16 cellular contexts compared by ENCODE assay signal in genomic region chr10:77919713-77920108, GRCh38. TPM values are rescaled to one million over a fixed set of nuclear protein-coding genes. Genes with fewer than 3 reads are reported as not detected.
A peak's percentile ranks its signal among the peaks of the same experiment; 100 is the strongest.
DNase-seq lines count a peak whose midpoint lies in the region; ATAC-seq and TF ChIP-seq lines count a peak whose summit lies in the region.
"Had no signal": no experiment of that assay in that cellular context is flagged by ENCODE, and none has a peak within 500 bp of the region (broad histone marks: within the 10 kb centered on the region; RNA-seq: fewer than 3 reads in every experiment).

No MANE protein-coding gene starts in this region.

- H3K36me3 Mint-ChIP-seq in Caco-2 (ENCODE audit: insufficient read depth, unreplicated experiment) (peaks cover 33% of the 10 kb centered on the region), nephron progenitor cell (ENCODE audit: low read depth) (peaks cover 23% of the 10 kb centered on the region), T-helper 17 cell (ENCODE audit: low read depth) (no peaks in the 10 kb centered on the region)
- no peaks in the 10 kb centered on the region for H3K36me3 Mint-ChIP-seq in activated naive CD8-positive, alpha-beta T cell treated with anti-CD3 and anti-CD28 coated beads, Interleukin-2, amount 50 U/mL, for 24 hours (ENCODE audit: low read depth)
- H3K36me3 Mint-ChIP-seq: IgD-negative memory B cell; natural killer cell; stimulated activated naive B cell treated with anti-CD40 and anti-IgM and Interleukin-4, amounts not matched to agents 10 μg/mL and 1 μg/mL and 100 μg/mL, for 72 hours had no signal

- TF ChIP-seq CTCF in Caco-2 (IDR thresholded peaks at IDR 0.05; ENCODE audit: insufficient read depth in 1 of 2, low read depth in 1 of 2, low read length in 1 of 2, severe bottlenecking in 1 of 2, unreplicated experiment in 1 of 2): no peak
- no peak for TF ChIP-seq CTCF in choroid plexus epithelial cell (conservative IDR thresholded peaks at IDR 0.05; ENCODE audit: low read depth, low read length)
- TF ChIP-seq CTCF in nephron progenitor cell (IDR thresholded peaks at IDR 0.05): no peak

- BruUV-seq in Caco-2 (replicated peaks; lab: Mats Ljungman, UMichigan): no TSS peak

- H3K36me3 ChIP-seq in Caco-2 (ENCODE audit: control insufficient read depth, insufficient read depth, low read length): no peaks in the 10 kb centered on the region; the same call in 1 of the 2 replicates
- H3K36me3 ChIP-seq in H7 (replicated peaks; ENCODE audit: control insufficient read depth, insufficient read depth, low read length): no peaks in the 10 kb centered on the region

- intact Hi-C loops in Caco-2 (cut with micrococcal nuclease; ENCODE audit: unreplicated experiment): no loop called here

- POLR2A ChIA-PET in Caco-2 (lab: Charles Lee): no interaction called here

- H3K9me3 ChIP-seq in Caco-2 (no peaks in the 10 kb centered on the region), T-helper 17 cell (ENCODE audit: control insufficient read depth, low read length, poor library complexity, severe bottlenecking) (no peaks in the 10 kb centered on the region)

- H3K4me1 Mint-ChIP-seq in Caco-2 (ENCODE audit: low read depth, unreplicated experiment): peaks cover 40% of the 10 kb centered on the region
- peaks cover 65% of the 10 kb centered on the region for H3K4me1 Mint-ChIP-seq in nephron progenitor cell
- no peaks in the 10 kb centered on the region for H3K4me1 Mint-ChIP-seq in activated naive CD8-positive, alpha-beta T cell treated with anti-CD3 and anti-CD28 coated beads, Interleukin-2, amount 50 U/mL, for 24 hours
- peaks cover 3% of the 10 kb centered on the region for H3K4me1 Mint-ChIP-seq in T-helper 17 cell
- H3K4me1 Mint-ChIP-seq: activated CD4-positive, alpha-beta T cell treated with anti-CD3 and anti-CD28 coated beads, Interleukin-2, amount 10 ng/mL, durations not matched to agents 7 days and 5 days; IgD-negative memory B cell; stimulated activated naive B cell treated with anti-CD40 and anti-IgM and Interleukin-4, amounts not matched to agents 10 μg/mL and 1 μg/mL and 100 μg/mL, for 72 hours had no signal

- H3K4me3 ChIP-seq in Caco-2 (ENCODE audit: low read depth, low read length): no peak overlapping the region
- no peak overlapping the region for H3K4me3 ChIP-seq in choroid plexus epithelial cell (ENCODE audit: low read depth, low read length)
- H3K4me3 ChIP-seq in H7 (ENCODE audit: insufficient read depth, low read depth, low read length): no peak overlapping the region

- H3K4me1 ChIP-seq in Caco-2: peaks cover 23% of the 10 kb centered on the region

- DNase-seq in Caco-2: peak; percentile 60 to 67
- DNase-seq in NCI-H510A treated with DMSO at 0.1 percent for 48 hours (lab: John Stamatoyannopoulos, UW): peak; percentile 75
- peak; percentile 81 for DNase-seq in choroid plexus epithelial cell (ENCODE audit: low read depth)
- DNase-seq in nephron progenitor cell: no peak
- DNase-seq in activated naive CD8-positive, alpha-beta T cell treated with anti-CD3 and anti-CD28 coated beads, Interleukin-2, amount 50 U/mL, for 24 hours: no peak
- no peak for DNase-seq in H7
- DNase-seq in COLO668 (lab: John Stamatoyannopoulos, UW; ENCODE audit: unreplicated experiment): no peak
- DNase-seq in T-helper 17 cell: no peak
- DNase-seq: activated CD4-positive, alpha-beta T cell treated with anti-CD3 and anti-CD28 coated beads, Interleukin-2, amount 10 ng/mL, durations not matched to agents 7 days and 5 days; CD8-positive, alpha-beta memory T cell; effector CD4-positive, alpha-beta T cell; natural killer cell; NCI-H446 treated with DMSO at 0.1 percent for 48 hours; SHP77 treated with DMSO at 0.1 percent for 48 hours; stimulated activated naive B cell treated with anti-CD40 and anti-IgM and Interleukin-4, amounts not matched to agents 10 μg/mL and 1 μg/mL and 100 μg/mL, for 72 hours had no signal

- ATAC-seq in activated naive CD8-positive, alpha-beta T cell treated with anti-CD3 and anti-CD28 coated beads, Interleukin-2, amount 50 U/mL, for 24 hours: no peak
- no peak for ATAC-seq in T-helper 17 cell
- ATAC-seq: natural killer cell; stimulated activated naive B cell treated with anti-CD40 and anti-IgM and Interleukin-4, amounts not matched to agents 10 μg/mL and 1 μg/mL and 100 μg/mL, for 72 hours had no signal

- CTCF ChIA-PET in Caco-2 (lab: Charles Lee): interaction anchor here (1.0 to 2.0 kb wide), 2 partner anchors 9 to 11 kb away, joined by 5 to 8 read pairs; no protein-coding TSS in a partner anchor

- peak overlapping the region; percentile 21 for H3K27ac Mint-ChIP-seq in Caco-2 (ENCODE audit: unreplicated experiment)
- H3K27ac Mint-ChIP-seq in nephron progenitor cell: peak overlapping the region; percentile 60
- H3K27ac Mint-ChIP-seq in activated naive CD8-positive, alpha-beta T cell treated with anti-CD3 and anti-CD28 coated beads, Interleukin-2, amount 50 U/mL, for 24 hours: no peak overlapping the region
- H3K27ac Mint-ChIP-seq in T-helper 17 cell: no peak overlapping the region
- H3K27ac Mint-ChIP-seq: activated CD4-positive, alpha-beta T cell treated with anti-CD3 and anti-CD28 coated beads, Interleukin-2, amount 10 ng/mL, durations not matched to agents 7 days and 5 days; IgD-negative memory B cell; natural killer cell; stimulated activated naive B cell treated with anti-CD40 and anti-IgM and Interleukin-4, amounts not matched to agents 10 μg/mL and 1 μg/mL and 100 μg/mL, for 72 hours had no signal

- no peaks in the 10 kb centered on the region for H3K9me3 Mint-ChIP-seq in Caco-2 (ENCODE audit: unreplicated experiment)
- no peaks in the 10 kb centered on the region for H3K9me3 Mint-ChIP-seq in nephron progenitor cell
- H3K9me3 Mint-ChIP-seq in activated naive CD8-positive, alpha-beta T cell treated with anti-CD3 and anti-CD28 coated beads, Interleukin-2, amount 50 U/mL, for 24 hours: no peaks in the 10 kb centered on the region
- H3K9me3 Mint-ChIP-seq: activated CD4-positive, alpha-beta T cell treated with anti-CD3 and anti-CD28 coated beads, Interleukin-2, amount 10 ng/mL, durations not matched to agents 7 days and 5 days; CD8-positive, alpha-beta memory T cell; IgD-negative memory B cell; natural killer cell; stimulated activated naive B cell treated with anti-CD40 and anti-IgM and Interleukin-4, amounts not matched to agents 10 μg/mL and 1 μg/mL and 100 μg/mL, for 72 hours had no signal

- H3K4me3 Mint-ChIP-seq in Caco-2 (ENCODE audit: unreplicated experiment) (no peak overlapping the region), nephron progenitor cell (no peak overlapping the region), T-helper 17 cell (no peak overlapping the region)
- no peak overlapping the region for H3K4me3 Mint-ChIP-seq in activated naive CD8-positive, alpha-beta T cell treated with anti-CD3 and anti-CD28 coated beads, Interleukin-2, amount 50 U/mL, for 24 hours
- H3K4me3 Mint-ChIP-seq: activated CD4-positive, alpha-beta T cell treated with anti-CD3 and anti-CD28 coated beads, Interleukin-2, amount 10 ng/mL, durations not matched to agents 7 days and 5 days; CD8-positive, alpha-beta memory T cell; IgD-negative memory B cell; natural killer cell; stimulated activated naive B cell treated with anti-CD40 and anti-IgM and Interleukin-4, amounts not matched to agents 10 μg/mL and 1 μg/mL and 100 μg/mL, for 72 hours had no signal

- H3K27me3 Mint-ChIP-seq in Caco-2 (ENCODE audit: insufficient read depth, unreplicated experiment) (no peaks in the 10 kb centered on the region), nephron progenitor cell (ENCODE audit: low read depth, poor library complexity) (no peaks in the 10 kb centered on the region), T-helper 17 cell (peaks cover 50% of the 10 kb centered on the region)
- peaks cover 17% of the 10 kb centered on the region for H3K27me3 Mint-ChIP-seq in activated naive CD8-positive, alpha-beta T cell treated with anti-CD3 and anti-CD28 coated beads, Interleukin-2, amount 50 U/mL, for 24 hours

- H3K27me3 ChIP-seq in Caco-2 (replicated peaks; ENCODE audit: control insufficient read depth, insufficient read depth, low read length): no peaks in the 10 kb centered on the region
- H3K27me3 ChIP-seq in H7 (ENCODE audit: control insufficient read depth, insufficient read depth, low read length): no peaks in the 10 kb centered on the region

RNA-seq across cellular contexts. Expression of gene DLG5, which starts 6.8 kb away (rescaled TPM):
- total RNA-seq in Caco-2 (2022): 65.9 and 69.7 TPM in 2 replicates
- total RNA-seq in H7 (2014; rRNA removed; shearing (Covaris generic)): 28.2 and 31.7 TPM in 2 replicates
- total RNA-seq in T-helper 17 cell: 10 to 100 TPM in 1 of 2 donors, 1 to 10 TPM in 1; 9.7 to 13.1 TPM

Comparison
In these comparisons a context has a peak if more than half of its experiments do, and no peak if none do; other contexts are left out.
1. DNase-seq: peak in Caco-2 (2 of 2), NCI-H510A treated with DMSO at 0.1 percent for 48 hours (single experiment) and choroid plexus epithelial cell (single experiment); none in nephron progenitor cell (single experiment), activated naive CD8-positive, alpha-beta T cell treated with anti-CD3 and anti-CD28 coated beads, Interleukin-2, amount 50 U/mL, for 24 hours (single experiment), H7 (single experiment), COLO668 (single experiment) and T-helper 17 cell (0 of 3).
2. H3K27ac Mint-ChIP-seq: peak in Caco-2 (single experiment) and nephron progenitor cell (single experiment); none in activated naive CD8-positive, alpha-beta T cell treated with anti-CD3 and anti-CD28 coated beads, Interleukin-2, amount 50 U/mL, for 24 hours (single experiment) and T-helper 17 cell (single experiment).